Comparison of ENCODE assay signal across 8 cellular contexts in the genomic region with DNA sequence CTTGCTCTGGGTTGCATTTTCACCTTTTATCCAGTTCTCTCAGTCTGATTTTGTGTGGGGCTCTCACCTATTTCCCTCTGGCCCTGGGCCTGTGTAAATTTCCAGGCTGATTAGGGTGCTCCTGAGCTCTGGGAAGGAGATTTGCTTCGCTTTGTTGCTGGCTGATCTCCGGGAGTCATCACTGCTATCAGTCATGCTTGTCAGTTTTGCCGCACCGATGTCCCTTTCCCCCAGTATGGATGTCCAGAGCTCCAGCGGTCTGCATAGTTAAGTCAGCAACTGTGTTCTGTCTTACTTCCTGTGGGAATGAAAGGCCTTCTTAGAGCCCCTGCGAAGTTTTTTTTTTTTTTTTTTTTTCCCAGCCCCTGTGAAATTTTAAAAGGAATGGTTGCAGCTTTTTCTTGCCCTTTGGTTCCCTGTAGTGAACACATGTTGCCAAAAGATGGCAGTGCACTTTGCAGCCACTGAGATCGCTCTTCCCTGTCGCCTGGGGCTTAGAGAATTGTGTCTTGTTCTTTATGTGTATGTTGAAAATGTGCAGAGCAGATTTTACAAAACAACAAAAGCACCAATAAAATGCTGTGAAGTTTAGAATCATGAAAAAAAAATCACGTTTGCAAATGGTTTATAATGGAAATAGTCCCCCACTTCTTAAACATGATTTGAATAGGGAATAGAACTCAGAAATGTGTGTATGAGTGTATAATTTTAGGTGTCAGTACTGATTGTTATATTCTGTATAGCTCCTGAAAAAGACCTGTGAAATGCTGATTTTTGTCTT.
DNase-seq lines count a peak whose midpoint lies in the region; ATAC-seq, FAIRE-seq and TF ChIP-seq lines count a peak whose summit lies in the region.

No MANE protein-coding gene starts in this region.

- H3K4me3 ChIP-seq in ACC112 (ENCODE audit: low read depth, low read length) = no peak overlapping the region
- H3K4me3 ChIP-seq in body of pancreas = no peak overlapping the region
- H3K4me3 ChIP-seq in suprapubic skin = no peak overlapping the region

- FAIRE-seq in GM12891 (lab: Jason Lieb, UNC) = no peak

- ATAC-seq in body of pancreas = peak; percentile 45

- TF ChIP-seq POLR2A in body of pancreas (IDR thresholded peaks at IDR 0.05) (no peak), suprapubic skin (IDR thresholded peaks at IDR 0.05) (no peak), GM12891 (IDR thresholded peaks at IDR 0.05; ENCODE audit: low read depth, low read length) (no peak)

- no peaks in the 10 kb centered on the region for H3K79me2 ChIP-seq in ACC112 (ENCODE audit: control insufficient read depth, insufficient read depth, low read length, unreplicated experiment)

- no peaks in the 10 kb centered on the region for H3K36me3 ChIP-seq in ACC112 (ENCODE audit: insufficient read depth, low read length)
- H3K36me3 ChIP-seq in body of pancreas (replicated peaks in 1 of 2; ENCODE audit: insufficient read depth in 1 of 2, low read depth in 2 of 2) = no peaks in the 10 kb centered on the region
- H3K36me3 ChIP-seq in suprapubic skin = no peaks in the 10 kb centered on the region

- no peaks in the 10 kb centered on the region for H3K27me3 ChIP-seq in ACC112 (ENCODE audit: insufficient read depth, low read length)
- H3K27me3 ChIP-seq in body of pancreas = no peaks in the 10 kb centered on the region
- H3K27me3 ChIP-seq in suprapubic skin = no peaks in the 10 kb centered on the region

- DNase-seq in GM13976 (ENCODE audit: low spot score) (peak; percentile 52), M059J (ENCODE audit: low read depth) (peak; percentile 43), body of pancreas (peak; percentile 35 to 54 (median 50)), iPS-NIHi7 (ENCODE audit: extremely low spot score) (peak; percentile 69), suprapubic skin (ENCODE audit: low spot score in 2 of 2) (no peak), NCI-H146 treated with DMSO at 0.1 percent for 48 hours (lab: John Stamatoyannopoulos, UW; ENCODE audit: unreplicated experiment) (no peak), GM12891 (ENCODE audit: insufficient read length, low spot score) (no peak)

- H3K4me1 ChIP-seq in ACC112 (ENCODE audit: control insufficient read depth, insufficient read depth, low read length, unreplicated experiment) = no peaks in the 10 kb centered on the region
- H3K4me1 ChIP-seq in body of pancreas = peaks cover 51% of the 10 kb centered on the region
- peaks cover 11% of the 10 kb centered on the region for H3K4me1 ChIP-seq in suprapubic skin

- H3K27ac ChIP-seq in ACC112 (ENCODE audit: low read depth, low read length) (no peak overlapping the region), body of pancreas (peak overlapping the region in 3 of 4 donors; percentile 22 to 64 (median 52)), suprapubic skin (no peak overlapping the region)

- no peak for TF ChIP-seq EP300 in suprapubic skin (IDR thresholded peaks at IDR 0.05)

- no peaks in the 10 kb centered on the region for H3K9me3 ChIP-seq in body of pancreas
- H3K9me3 ChIP-seq in suprapubic skin = no peaks in the 10 kb centered on the region

- peak overlapping the region; percentile 41 for H2AFZ ChIP-seq in ACC112 (ENCODE audit: low read length, unreplicated experiment)

- 2 to 3% methylated on average over 9 of the region's 9 CpGs for WGBS in body of pancreas, 2 donors
- WGBS in suprapubic skin = 32% methylated on average over 9 of the region's 9 CpGs

- in situ Hi-C loops in GM13976 (cut with MboI; ENCODE audit: low sequenced_read_pairs, unreplicated experiment) = no loop called here

- TF ChIP-seq CTCF in GM13976 (IDR thresholded peaks at IDR 0.05; ENCODE audit: borderline replicate concordance, control extremely low read depth, extremely low read depth, insufficient read depth, missing control alignments) = peak; percentile 44
- peak; percentile 30 to 65 (median 61) for TF ChIP-seq CTCF in body of pancreas (IDR thresholded peaks at IDR 0.05)
- peak; percentile 33 to 57 for TF ChIP-seq CTCF in suprapubic skin (IDR thresholded peaks at IDR 0.05)

- intact Hi-C loops in body of pancreas (cut with DNase I) = no loop called here

TF ChIP-seq in GM12891, 5 proteins besides CTCF, POLR2A, EP300 and RAD21:
- TF ChIP-seq POLR2AphosphoS5 (IDR thresholded peaks at IDR 0.05; ENCODE audit: low read depth, low read length) = no peak
- no peak for TF ChIP-seq SPI1 (IDR thresholded peaks at IDR 0.05; ENCODE audit: low read depth, low read length)
- TF ChIP-seq POU2F2 (IDR thresholded peaks at IDR 0.05; ENCODE audit: low read depth, low read length) = no peak
- TF ChIP-seq TAF1 (IDR thresholded peaks at IDR 0.05; ENCODE audit: low read depth, low read length) = no peak
- no peak for TF ChIP-seq PAX5 (IDR thresholded peaks at IDR 0.05; ENCODE audit: insufficient read depth, low read length, severe bottlenecking)

Comparison
In these comparisons a context has a peak if more than half of its experiments do, and no peak if none do; other contexts are left out.
1. H3K27ac ChIP-seq: peak in body of pancreas (3 of 4); none in ACC112 (single experiment) and suprapubic skin (single experiment).
2. DNase-seq: peak in GM13976 (single experiment), M059J (single experiment), body of pancreas (4 of 4) and iPS-NIHi7 (single experiment); none in suprapubic skin (0 of 2), NCI-H146 treated with DMSO at 0.1 percent for 48 hours (single experiment) and GM12891 (single experiment).
3. Peak in every context shown above with its lines, with median percentiles within 50 percentile points of each other: CTCF ChIP-seq.